In genomic region chr14:102500724-102501123, GRCh38 we compare ENCODE assay signal across 10 cellular contexts. TPM values are rescaled to one million over a fixed set of nuclear protein-coding genes. Genes with fewer than 3 reads are reported as not detected.
DNase-seq lines count a peak whose midpoint lies in the region; ATAC-seq and TF ChIP-seq lines count a peak whose summit lies in the region.
"Had no signal": no experiment of that assay in that cellular context is flagged by ENCODE, and none has a peak within 500 bp of the region (broad histone marks: within the 10 kb centered on the region; RNA-seq: fewer than 3 reads in every experiment).

No MANE protein-coding gene starts in this region.

- peak overlapping the region; percentile 66 for H3K9ac ChIP-seq in GM23248

- H3F3A ChIP-seq in GM23248 (ENCODE audit: insufficient read depth): peaks cover 12% of the 10 kb centered on the region

- H3K4me3 ChIP-seq in GM23248 (no peak overlapping the region), left lung (no peak overlapping the region)

- peak overlapping the region; percentile 88 for H3K27ac ChIP-seq in GM23248
- peak overlapping the region; percentile 72 to 74 for H3K27ac ChIP-seq in left lung

- H3K9me3 ChIP-seq in GM23248 (ENCODE audit: low read depth) (no peaks in the 10 kb centered on the region), left lung (no peaks in the 10 kb centered on the region)

- intact Hi-C loops in left lung (cut with DNase I): no loop called here

- H3K9me3 Mint-ChIP-seq in activated naive CD8-positive, alpha-beta T cell treated with anti-CD3 and anti-CD28 coated beads for 36 hours: no peaks in the 10 kb centered on the region
- H3K9me3 Mint-ChIP-seq in stimulated activated effector memory CD8-positive, alpha-beta T cell treated with anti-CD3 and anti-CD28 coated beads, Interleukin-12 subunit alpha, Interleukin-12 subunit beta, amount 100 ng/mL, for 72 hours: no peaks in the 10 kb centered on the region
- H3K9me3 Mint-ChIP-seq in stimulated activated naive B cell treated with anti-CD40 and anti-IgM and Interleukin-4, amounts not matched to agents 10 μg/mL and 1 μg/mL and 100 μg/mL, for 72 hours: no peaks in the 10 kb centered on the region

- H4K20me1 ChIP-seq in GM23248 (ENCODE audit: insufficient read depth): no peaks in the 10 kb centered on the region

- WGBS in GM23248 (ENCODE audit: low coverage in 1 of 2, low lambda C conversion rate in 2 of 2, missing lambda C conversion rate in 2 of 2), 2 experiments: 95 to 100% methylated on average over 3 of the region's 3 CpGs

- peak overlapping the region; percentile 8 for H3K4me2 ChIP-seq in GM23248 (ENCODE audit: unreplicated experiment)

- H3K36me3 Mint-ChIP-seq in activated naive CD8-positive, alpha-beta T cell treated with anti-CD3 and anti-CD28 coated beads for 36 hours: peaks cover 2% of the 10 kb centered on the region
- peaks cover 5% of the 10 kb centered on the region for H3K36me3 Mint-ChIP-seq in stimulated activated effector memory CD8-positive, alpha-beta T cell treated with anti-CD3 and anti-CD28 coated beads, Interleukin-12 subunit alpha, Interleukin-12 subunit beta, amount 100 ng/mL, for 72 hours
- H3K36me3 Mint-ChIP-seq in stimulated activated naive B cell treated with anti-CD40 and anti-IgM and Interleukin-4, amounts not matched to agents 10 μg/mL and 1 μg/mL and 100 μg/mL, for 72 hours: peaks cover 14 to 15% of the 10 kb centered on the region in 2 donors

- H3K4me1 Mint-ChIP-seq in activated naive CD8-positive, alpha-beta T cell treated with anti-CD3 and anti-CD28 coated beads for 36 hours: peaks cover 8% of the 10 kb centered on the region
- H3K4me1 Mint-ChIP-seq in stimulated activated effector memory CD8-positive, alpha-beta T cell treated with anti-CD3 and anti-CD28 coated beads, Interleukin-12 subunit alpha, Interleukin-12 subunit beta, amount 100 ng/mL, for 72 hours: peaks cover 16% of the 10 kb centered on the region
- H3K4me1 Mint-ChIP-seq in stimulated activated naive B cell treated with anti-CD40 and anti-IgM and Interleukin-4, amounts not matched to agents 10 μg/mL and 1 μg/mL and 100 μg/mL, for 72 hours: no peaks in the 10 kb centered on the region

- TF ChIP-seq CTCF in left lung (IDR thresholded peaks at IDR 0.05): no peak

- H3K4me1 ChIP-seq in GM23248 (ENCODE audit: insufficient read depth): peaks cover 12% of the 10 kb centered on the region
- peaks cover 0 to 20% of the 10 kb centered on the region in 2 donors for H3K4me1 ChIP-seq in left lung

- no peaks in the 10 kb centered on the region for H3K27me3 ChIP-seq in GM23248 (replicated peaks; ENCODE audit: insufficient read depth)
- no peaks in the 10 kb centered on the region for H3K27me3 ChIP-seq in left lung

- H3K27ac Mint-ChIP-seq in activated naive CD8-positive, alpha-beta T cell treated with anti-CD3 and anti-CD28 coated beads for 36 hours: peak overlapping the region; percentile 58
- H3K27ac Mint-ChIP-seq in stimulated activated effector memory CD8-positive, alpha-beta T cell treated with anti-CD3 and anti-CD28 coated beads, Interleukin-12 subunit alpha, Interleukin-12 subunit beta, amount 100 ng/mL, for 72 hours: peak overlapping the region; percentile 88
- no peak overlapping the region for H3K27ac Mint-ChIP-seq in stimulated activated naive B cell treated with anti-CD40 and anti-IgM and Interleukin-4, amounts not matched to agents 10 μg/mL and 1 μg/mL and 100 μg/mL, for 72 hours

- ATAC-seq in left lung: peak; percentile 3
- no peak for ATAC-seq in stimulated activated effector memory CD8-positive, alpha-beta T cell treated with anti-CD3 and anti-CD28 coated beads, Interleukin-12 subunit alpha, Interleukin-12 subunit beta, amount 100 ng/mL, for 72 hours
- ATAC-seq in GM21526 (IDR thresholded peaks at IDR 0.05; ENCODE audit: low FRiP score, unreplicated experiment): no peak
- no peak for ATAC-seq in stimulated activated naive B cell treated with anti-CD40 and anti-IgM and Interleukin-4, amounts not matched to agents 10 μg/mL and 1 μg/mL and 100 μg/mL, for 72 hours (replicated peaks)
- ATAC-seq in GM19324 (IDR thresholded peaks at IDR 0.05; ENCODE audit: low FRiP score, unreplicated experiment): no peak
- ATAC-seq: left colon had no signal

- no peak for DNase-seq in GM23248
- DNase-seq in activated naive CD8-positive, alpha-beta T cell treated with anti-CD3 and anti-CD28 coated beads for 36 hours: no peak
- DNase-seq in left lung: no peak
- DNase-seq in stimulated activated effector memory CD8-positive, alpha-beta T cell treated with anti-CD3 and anti-CD28 coated beads, Interleukin-12 subunit alpha, Interleukin-12 subunit beta, amount 100 ng/mL, for 72 hours (ENCODE audit: low spot score in 2 of 2): no peak
- DNase-seq in stimulated activated naive B cell treated with anti-CD40 and anti-IgM and Interleukin-4, amounts not matched to agents 10 μg/mL and 1 μg/mL and 100 μg/mL, for 72 hours: no peak
- DNase-seq in NCI-H1417 treated with DMSO at 0.1 percent for 48 hours (lab: John Stamatoyannopoulos, UW): no peak
- DNase-seq: NCI-H82 had no signal

- no peaks in the 10 kb centered on the region for H3K9me2 ChIP-seq in GM23248 (ENCODE audit: insufficient read depth)

- H3K79me2 ChIP-seq in GM23248 (ENCODE audit: insufficient read depth): no peaks in the 10 kb centered on the region

- H3K36me3 ChIP-seq in GM23248 (ENCODE audit: low read depth) (no peaks in the 10 kb centered on the region), left lung (peaks cover 0 to 33% of the 10 kb centered on the region in 2 donors)

- H2AFZ ChIP-seq in GM23248: peak overlapping the region; percentile 78

- in situ Hi-C loops in GM23248 (cut with MboI): no loop called here

- no peaks in the 10 kb centered on the region for H3K27me3 Mint-ChIP-seq in activated naive CD8-positive, alpha-beta T cell treated with anti-CD3 and anti-CD28 coated beads for 36 hours
- no peaks in the 10 kb centered on the region for H3K27me3 Mint-ChIP-seq in stimulated activated naive B cell treated with anti-CD40 and anti-IgM and Interleukin-4, amounts not matched to agents 10 μg/mL and 1 μg/mL and 100 μg/mL, for 72 hours

- H3K4me3 Mint-ChIP-seq in activated naive CD8-positive, alpha-beta T cell treated with anti-CD3 and anti-CD28 coated beads for 36 hours: no peak overlapping the region
- no peak overlapping the region for H3K4me3 Mint-ChIP-seq in stimulated activated effector memory CD8-positive, alpha-beta T cell treated with anti-CD3 and anti-CD28 coated beads, Interleukin-12 subunit alpha, Interleukin-12 subunit beta, amount 100 ng/mL, for 72 hours
- H3K4me3 Mint-ChIP-seq in stimulated activated naive B cell treated with anti-CD40 and anti-IgM and Interleukin-4, amounts not matched to agents 10 μg/mL and 1 μg/mL and 100 μg/mL, for 72 hours: no peak overlapping the region

RNA-seq across cellular contexts. Expression of gene ANKRD9, which starts 8.9 kb away (rescaled TPM):
- 14.9 and 22.8 TPM in 2 replicates for total RNA-seq in GM23248 (2014; rRNA removed; shearing (Covaris generic))
- 2.1 and 2.3 TPM in 2 replicates for polyA plus RNA-seq in GM23248 (2016; fragmentation: Nextera tagmentation; extraction: Ambion mirVana)
- total RNA-seq in activated naive CD8-positive, alpha-beta T cell treated with anti-CD3 and anti-CD28 coated beads for 36 hours: 10 to 100 TPM; 10.7 to 10.9 TPM
- total RNA-seq in left lung: 10 to 100 TPM; 19.5 to 32.3 TPM
